In the genomic region with DNA sequence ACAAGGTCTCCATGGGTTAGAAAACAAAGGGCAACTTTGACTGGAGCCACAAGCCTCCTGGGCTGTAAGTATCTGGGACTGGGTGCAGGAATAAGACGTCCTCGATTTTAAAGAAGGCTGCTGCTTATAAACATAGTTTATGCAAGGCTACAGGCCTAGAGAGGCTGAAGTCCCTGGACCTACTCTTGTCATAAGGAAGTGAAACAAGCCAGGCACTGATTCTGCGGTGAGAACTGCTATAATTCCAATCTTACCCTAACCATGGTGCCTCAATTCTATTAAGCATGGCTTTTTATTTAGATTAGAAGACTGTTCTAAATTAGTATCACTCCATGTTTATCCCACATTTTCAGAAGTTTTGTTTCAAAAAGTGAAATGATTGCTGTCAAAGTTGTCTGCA, we compare ENCODE assay signal across 23 cellular contexts.
"Had no signal": no experiment of that assay in that cellular context is flagged by ENCODE, and none has a peak within 500 bp of the region (broad histone marks: within the 10 kb centered on the region; RNA-seq: fewer than 3 reads in every experiment).

No MANE protein-coding gene starts in this region.

- H3K27me3 ChIP-seq: breast epithelium, pancreas, right atrium auricular region, tibial nerve had no signal

- H3K4me3 ChIP-seq: breast epithelium, pancreas, psoas muscle, right atrium auricular region, tibial nerve had no signal

- H3K36me3 ChIP-seq: breast epithelium, pancreas, right atrium auricular region, tibial nerve had no signal

- H3K9me3 ChIP-seq: pancreas, psoas muscle, right atrium auricular region had no signal

- ATAC-seq: activated CD4-positive, alpha-beta T cell treated with anti-CD3 and anti-CD28 coated beads for 36 hours; esophagus mucosa; left lobe of liver; natural killer cell treated with Interleukin-12 subunit alpha and Interleukin-12 subunit beta and Interleukin-15 and Interleukin-18, amount 100 ng/mL, for 72 hours; pancreas; psoas muscle; WTC11 had no signal

- H3K27ac ChIP-seq: breast epithelium, pancreas, psoas muscle, right atrium auricular region, tibial nerve had no signal

- DNase-seq: activated CD4-positive, alpha-beta T cell treated with anti-CD3 and anti-CD28 coated beads for 36 hours; activated CD4-positive, alpha-beta T cell treated with anti-CD3 and anti-CD28 coated beads, Interleukin-2, amount 50 U/mL, for 48 hours; activated effector memory CD4-positive, alpha-beta T cell treated with Interleukin-2 at 50 U/mL for 16 hours; activated naive CD4-positive, alpha-beta T cell treated with anti-CD3 and anti-CD28 coated beads for 36 hours; activated naive CD8-positive, alpha-beta T cell treated with anti-CD3 and anti-CD28 coated beads, Interleukin-2, amount 10 ng/mL, durations not matched to agents 7 days and 5 days; activated T-cell treated with anti-CD3 and anti-CD28 coated beads, Interleukin-2, amount 50 U/mL, for 48 hours; amniotic stem cell; effector memory CD4-positive, alpha-beta T cell; foreskin melanocyte; immature natural killer cell; midbrain; pancreas; psoas muscle; stimulated activated CD4-positive, alpha-beta T cell treated with anti-CD3 and anti-CD28 coated beads, Interleukin-12 subunit alpha, Interleukin-12 subunit beta, amount 100 ng/mL, for 4 hours; stimulated activated CD4-positive, alpha-beta T cell treated with anti-CD3 and anti-CD28 coated beads, Interleukin-4, amount 100 ng/mL, for 4 hours; T-helper 9 cell had no signal

- H3K4me1 ChIP-seq: breast epithelium, pancreas, psoas muscle, right atrium auricular region, tibial nerve had no signal
